Comparison of ENCODE assay signal across 25 cellular contexts in genomic region chr13:84744203-84744602, GRCh38.
A peak's percentile ranks its signal among the peaks of the same experiment; 100 is the strongest.
DNase-seq lines count a peak whose midpoint lies in the region; FAIRE-seq lines count a peak whose summit lies in the region.
"Had no signal": no experiment of that assay in that cellular context is flagged by ENCODE, and none has a peak within 500 bp of the region (broad histone marks: within the 10 kb centered on the region; RNA-seq: fewer than 3 reads in every experiment).

No MANE protein-coding gene starts in this region.

- peak; percentile 4 for FAIRE-seq in GM19239 (lab: Jason Lieb, UNC)
- FAIRE-seq: D721Med, GM12878, GM12892, GM18507 had no signal

- H3K9ac ChIP-seq in SK-N-MC (ENCODE audit: insufficient read length): peak overlapping the region; percentile 14
- H3K9ac ChIP-seq: BLaER1 treated with 17β-estradiol and CSF1 and Interleukin-3, amounts not matched to agents 10 nM and 100 nM had no signal

- DNase-seq in GM19239 (ENCODE audit: insufficient read length, low spot score) (no peak), SK-N-MC (ENCODE audit: low read depth, low spot score) (peak; percentile 93), dedifferentiated amniotic fluid mesenchymal stem cell (ENCODE audit: extremely low spot score) (peak; percentile 52), myocyte (ENCODE audit: low read depth) (peak; percentile 2), NCI-H1436 treated with DMSO at 0.1 percent for 48 hours (lab: John Stamatoyannopoulos, UW) (no peak), SIG-M5 treated with dmso at 0.1 percent for 504 hours (lab: John Stamatoyannopoulos, UW; ENCODE audit: unreplicated experiment) (no peak), DMS153 (lab: John Stamatoyannopoulos, UW) (no peak)
- no peak for DNase-seq in activated effector memory CD4-positive, alpha-beta T cell treated with anti-CD3 and anti-CD28 coated beads, Interleukin-2, amount 50 U/mL, for 16 hours
- DNase-seq: 8988T; AML-193; Caco-2; Calu3; CD4-positive, alpha-beta T cell; CD8-positive, alpha-beta T cell; DMS53; DMS79; DND-41; EL; GDM1 had no signal

- H3K27ac ChIP-seq in SK-N-MC: peak overlapping the region; percentile 96
- H3K27ac ChIP-seq: BLaER1 treated with 17β-estradiol and CSF1 and Interleukin-3, amounts not matched to agents 10 nM and 100 nM; C4-2B had no signal

- H3K36me3 ChIP-seq in SK-N-MC (ENCODE audit: insufficient read depth, low read length): no peaks in the 10 kb centered on the region; the same call in 1 of the 2 replicates
- H3K36me3 ChIP-seq: BLaER1 treated with 17β-estradiol and CSF1 and Interleukin-3, amounts not matched to agents 10 nM and 100 nM had no signal

- peaks cover 4% of the 10 kb centered on the region; the same call in 1 of the 2 replicates for H3K9me3 ChIP-seq in SK-N-MC (ENCODE audit: low read depth, low read length)
- H3K9me3 ChIP-seq: BLaER1 treated with 17β-estradiol and CSF1 and Interleukin-3, amounts not matched to agents 10 nM and 100 nM; Caco-2 had no signal

- peak overlapping the region; percentile 55 for H3K4me3 ChIP-seq in SK-N-MC
- H3K4me3 ChIP-seq: BLaER1 treated with 17β-estradiol and CSF1 and Interleukin-3, amounts not matched to agents 10 nM and 100 nM; GM12878 had no signal

Comparison
In these comparisons a context has a peak if more than half of its experiments do, and no peak if none do; other contexts are left out.
1. DNase-seq: peak in SK-N-MC (single experiment), dedifferentiated amniotic fluid mesenchymal stem cell (single experiment) and myocyte (single experiment); none in GM19239 (single experiment), activated effector memory CD4-positive, alpha-beta T cell treated with anti-CD3 and anti-CD28 coated beads, Interleukin-2, amount 50 U/mL, for 16 hours (single experiment), NCI-H1436 treated with DMSO at 0.1 percent for 48 hours (single experiment), SIG-M5 treated with dmso at 0.1 percent for 504 hours (single experiment) and DMS153 (single experiment).